In genomic region chr10:102394801-102395676, GRCh38 we compare ENCODE assay signal across 8 cellular contexts. TPM values are rescaled to one million over a fixed set of nuclear protein-coding genes. Genes with fewer than 3 reads are reported as not detected.
A peak's percentile ranks its signal among the peaks of the same experiment; 100 is the strongest.
DNase-seq lines count a peak whose midpoint lies in the region; ATAC-seq lines count a peak whose summit lies in the region.

No MANE protein-coding gene starts in this region.

- peak; percentile 33 for ATAC-seq in HG03095 (IDR thresholded peaks at IDR 0.05; ENCODE audit: unreplicated experiment)

- H3K9me3 ChIP-seq in endocrine pancreas (ENCODE audit: control insufficient read depth, low read length) = no peaks in the 10 kb centered on the region

- H3K36me3 ChIP-seq in endocrine pancreas (ENCODE audit: control insufficient read depth, insufficient read depth, low read length) = no peaks in the 10 kb centered on the region

- DNase-seq in NCI-H446 (lab: John Stamatoyannopoulos, UW) = peak; percentile 35 to 72
- no peak for DNase-seq in NCI-H446 treated with DMSO at 0.1 percent for 48 hours (lab: John Stamatoyannopoulos, UW)
- DNase-seq in NK-92 treated with Interleukin-12 subunit alpha and Interleukin-12 subunit beta, amount 100 ng/mL, for 24 hours (lab: John Stamatoyannopoulos, UW) = peak; percentile 75
- peak; percentile 72 for DNase-seq in activated CD8-positive, alpha-beta memory T cell treated with anti-CD3 and anti-CD28 coated beads, Interleukin-2, amount 50 U/mL, for 1 hour (ENCODE audit: extremely low read depth)
- DNase-seq in mesenteric fat pad (ENCODE audit: low spot score) = peak; percentile 95
- DNase-seq in stimulated activated CD8-positive, alpha-beta memory T cell treated with anti-CD3 and anti-CD28 coated beads, Interleukin-12 subunit alpha, Interleukin-12 subunit beta, amount 100 ng/mL, for 24 hours (ENCODE audit: extremely low read depth) = peak; percentile 70

- peak overlapping the region; percentile 89 for H3K9ac ChIP-seq in endocrine pancreas (ENCODE audit: control insufficient read depth, insufficient read depth, low read length)

- H3K27me3 ChIP-seq in endocrine pancreas (ENCODE audit: control insufficient read depth, insufficient read depth, low read length) = no peaks in the 10 kb centered on the region

- H3K4me1 ChIP-seq in endocrine pancreas (ENCODE audit: control insufficient read depth, insufficient read depth, low read length) = no peaks in the 10 kb centered on the region

- peak overlapping the region; percentile 61 for H3K4me3 ChIP-seq in endocrine pancreas (ENCODE audit: control insufficient read depth, insufficient read depth, low read length)

RNA-seq across cellular contexts. Expression of gene NFKB2, which starts 0.5 kb away (rescaled TPM):
- total RNA-seq in mesenteric fat pad = 43.0 TPM

RNA-seq across cellular contexts. Expression of gene PSD, which starts 23.5 kb away (rescaled TPM):
- not detected for total RNA-seq in mesenteric fat pad

RNA-seq across cellular contexts. Expression of gene FBXL15, which starts 25.6 kb away (rescaled TPM):
- total RNA-seq in mesenteric fat pad = 15.4 TPM

RNA-seq across cellular contexts. Expression of gene CUEDC2, which starts 37.3 kb away (rescaled TPM):
- 42.4 TPM for total RNA-seq in mesenteric fat pad

RNA-seq across cellular contexts. Expression of gene C10orf95, which starts 56.3 kb away (rescaled TPM):
- total RNA-seq in mesenteric fat pad = 0.22 TPM
